In genomic region chr6:40517654-40518053, GRCh38 we compare ENCODE assay signal across 29 cellular contexts.
"Had no signal": no experiment of that assay in that cellular context is flagged by ENCODE, and none has a peak within 500 bp of the region (broad histone marks: within the 10 kb centered on the region; RNA-seq: fewer than 3 reads in every experiment).

No MANE protein-coding gene starts in this region.

- H3K4me3 Mint-ChIP-seq: endodermal cell; memory B cell; mesothelial cell of epicardium; naive B cell; natural killer cell treated with Interleukin-12 subunit alpha and Interleukin-12 subunit beta and Interleukin-15 and Interleukin-18, amount 100 ng/mL, for 72 hours; neural crest cell; stimulated activated effector memory CD8-positive, alpha-beta T cell treated with anti-CD3 and anti-CD28 coated beads, Interleukin-12 subunit alpha, Interleukin-12 subunit beta, amount 100 ng/mL, for 72 hours; type B pancreatic cell had no signal

- H3K27ac Mint-ChIP-seq: endodermal cell; memory B cell; mesothelial cell of epicardium; naive B cell; natural killer cell treated with Interleukin-12 subunit alpha and Interleukin-12 subunit beta and Interleukin-15 and Interleukin-18, amount 100 ng/mL, for 72 hours; progenitor cell of endocrine pancreas; stimulated activated effector memory CD8-positive, alpha-beta T cell treated with anti-CD3 and anti-CD28 coated beads, Interleukin-12 subunit alpha, Interleukin-12 subunit beta, amount 100 ng/mL, for 72 hours; type B pancreatic cell had no signal

- H3K4me3 ChIP-seq: gastroesophageal sphincter, heart left ventricle, hepatocyte, lung, mucosa of descending colon, testis, tibial artery had no signal

- H3K4me1 ChIP-seq: foreskin keratinocyte, testis had no signal

- H3K9me3 ChIP-seq: gastroesophageal sphincter, heart left ventricle, mucosa of descending colon, testis, tibial artery had no signal

- DNase-seq: effector CD8-positive, alpha-beta T cell; endodermal cell; foreskin keratinocyte; left cardiac atrium; left ventricle myocardium superior; mucosa of descending colon; naive B cell; stimulated activated CD4-positive, alpha-beta T cell treated with anti-CD3 and anti-CD28 coated beads, Interleukin-2, amount 100 ng/mL, for 24 hours; stimulated activated CD4-positive, alpha-beta T cell treated with anti-CD3 and anti-CD28 coated beads, Interleukin-4, amount 100 ng/mL, for 24 hours; stimulated activated naive CD4-positive, alpha-beta T cell treated with Interleukin-2 at 50 U/mL for 16 hours; substantia nigra; testis; tibial artery had no signal

- H3K79me2 ChIP-seq: hepatocyte, parathyroid adenoma had no signal

- FAIRE-seq: colon had no signal

- H3K9ac ChIP-seq: parathyroid adenoma had no signal

- H2AFZ ChIP-seq: hepatocyte, parathyroid adenoma had no signal

- H3K4me1 Mint-ChIP-seq: memory B cell, mesothelial cell of epicardium, naive B cell, neural crest cell had no signal

- H3K36me3 Mint-ChIP-seq: memory B cell; mesothelial cell of epicardium; naive B cell; natural killer cell treated with Interleukin-12 subunit alpha and Interleukin-12 subunit beta and Interleukin-15 and Interleukin-18, amount 100 ng/mL, for 72 hours; stimulated activated effector memory CD8-positive, alpha-beta T cell treated with anti-CD3 and anti-CD28 coated beads, Interleukin-12 subunit alpha, Interleukin-12 subunit beta, amount 100 ng/mL, for 72 hours; type B pancreatic cell had no signal

- H3K36me3 ChIP-seq: gastroesophageal sphincter, heart left ventricle, tibial artery had no signal

- ATAC-seq: esophagus mucosa; foreskin keratinocyte; gastroesophageal sphincter; heart left ventricle; left cardiac atrium; left ventricle myocardium superior; mucosa of descending colon; natural killer cell treated with Interleukin-12 subunit alpha and Interleukin-12 subunit beta and Interleukin-15 and Interleukin-18, amount 100 ng/mL, for 72 hours; sciatic nerve; stimulated activated effector memory CD8-positive, alpha-beta T cell treated with anti-CD3 and anti-CD28 coated beads, Interleukin-12 subunit alpha, Interleukin-12 subunit beta, amount 100 ng/mL, for 72 hours had no signal

- H3K27ac ChIP-seq: epithelial cell of prostate, foreskin keratinocyte, gastroesophageal sphincter, heart left ventricle, hepatocyte, parathyroid adenoma, testis, tibial artery had no signal

- H3K9me3 Mint-ChIP-seq: endodermal cell; memory B cell; mesothelial cell of epicardium; naive B cell; natural killer cell treated with Interleukin-12 subunit alpha and Interleukin-12 subunit beta and Interleukin-15 and Interleukin-18, amount 100 ng/mL, for 72 hours; neural crest cell; stimulated activated effector memory CD8-positive, alpha-beta T cell treated with anti-CD3 and anti-CD28 coated beads, Interleukin-12 subunit alpha, Interleukin-12 subunit beta, amount 100 ng/mL, for 72 hours; type B pancreatic cell had no signal

- H3K27me3 ChIP-seq: foreskin keratinocyte, hepatocyte, testis had no signal

- H3K4me2 ChIP-seq: hepatocyte had no signal
